27 cellular contexts compared by ENCODE assay signal in genomic region chr17:76255801-76256429, GRCh38. TPM values are rescaled to one million over a fixed set of nuclear protein-coding genes. Genes with fewer than 3 reads are reported as not detected.
DNase-seq lines count a peak whose midpoint lies in the region; TF ChIP-seq lines count a peak whose summit lies in the region.
"Had no signal": no experiment of that assay in that cellular context is flagged by ENCODE, and none has a peak within 500 bp of the region (broad histone marks: within the 10 kb centered on the region; RNA-seq: fewer than 3 reads in every experiment).

No MANE protein-coding gene starts in this region.

- no peak overlapping the region for H2BK120ac ChIP-seq in H9 (ENCODE audit: low read depth, low read length, poor library complexity, severe bottlenecking)

- no peak overlapping the region for H4K8ac ChIP-seq in H9 (replicated peaks; ENCODE audit: insufficient read length, low read depth, low read length)

- CTCF ChIA-PET in AG04450 (lab: Charles Lee), result no interaction called here
- CTCF ChIA-PET in activated CD4-positive, alpha-beta memory T cell treated with anti-CD3 and anti-CD28 coated beads for 36 hours (lab: Charles Lee), result interaction anchor here (0.6 to 4.9 kb wide), 5 partner anchors 9 to 24 kb away, joined by 3 to 20 read pairs (median 3); no protein-coding TSS in a partner anchor

- no peaks in the 10 kb centered on the region for H4K20me1 ChIP-seq in H9 (ENCODE audit: control insufficient read depth, insufficient read depth, insufficient read length)

- H2BK5ac ChIP-seq in H9 (ENCODE audit: insufficient read length, low read length), result no peak overlapping the region

- H3K27me3 ChIP-seq in AG04450 (ENCODE audit: control insufficient read depth, insufficient read depth, low read length) (no peaks in the 10 kb centered on the region), H9 (ENCODE audit: insufficient read depth, low read length) (no peaks in the 10 kb centered on the region)
- H3K27me3 ChIP-seq: BE2C, cardiac muscle cell, dorsolateral prefrontal cortex, stomach, uterus had no signal

- no peaks in the 10 kb centered on the region for H3K9me3 ChIP-seq in AG04450 (ENCODE audit: control insufficient read depth, insufficient read depth, low read length)
- H3K9me3 ChIP-seq in H9 (ENCODE audit: control insufficient read depth, low read depth, low read length), result no peaks in the 10 kb centered on the region
- H3K9me3 ChIP-seq: BE2C, stomach, uterus had no signal

- no peak overlapping the region for H3K14ac ChIP-seq in H9 (ENCODE audit: insufficient read depth, low read length)

- H2BK12ac ChIP-seq in H9 (ENCODE audit: insufficient read length, low read depth, low read length), result no peak overlapping the region

- H3K27me3 Mint-ChIP-seq in T-helper 2 cell treated with Interferon-gamma antibody and Interleukin-4, amounts not matched to agents 5 μg/mL and 100 μg/mL, for 36 hours (ENCODE audit: low read depth), result no peaks in the 10 kb centered on the region
- H3K27me3 Mint-ChIP-seq in activated CD4-positive, alpha-beta memory T cell treated with anti-CD3 and anti-CD28 coated beads for 36 hours, result no peaks in the 10 kb centered on the region
- H3K27me3 Mint-ChIP-seq in immature natural killer cell (ENCODE audit: low read depth in 3 of 3) (peaks cover 3 to 8% (median 3%) of the 10 kb centered on the region in 3 donors), H9 (ENCODE audit: low read depth) (no peaks in the 10 kb centered on the region; the same call in none of the 2 replicates)
- H3K27me3 Mint-ChIP-seq: activated B cell treated with CpG ODN at 0.5 μM for 24 hours, naive B cell had no signal

- H3K79me2 ChIP-seq in H9 (ENCODE audit: insufficient read depth, low read length), result no peaks in the 10 kb centered on the region
- H3K79me2 ChIP-seq: parathyroid adenoma had no signal

- no peak overlapping the region for H2BK15ac ChIP-seq in H9 (ENCODE audit: low read depth, low read length)

- TF ChIP-seq CTCF in AG04450 (IDR thresholded peaks at IDR 0.05; ENCODE audit: low read depth, low read length) (no peak), H9 (conservative IDR thresholded peaks at IDR 0.05) (no peak)

- no peak overlapping the region for H3K4ac ChIP-seq in H9 (ENCODE audit: low read depth, low read length)

- no CpG with 5 or more reads among the region's 6 CpGs for WGBS in H9 (ENCODE audit: extremely low coverage, insufficient read length, low lambda C conversion rate)

- peaks cover 44% of the 10 kb centered on the region for H3K4me1 Mint-ChIP-seq in T-helper 2 cell treated with Interferon-gamma antibody and Interleukin-4, amounts not matched to agents 5 μg/mL and 100 μg/mL, for 36 hours (ENCODE audit: low read depth)
- H3K4me1 Mint-ChIP-seq in activated CD4-positive, alpha-beta memory T cell treated with anti-CD3 and anti-CD28 coated beads for 36 hours (ENCODE audit: low read depth), result peaks cover 42% of the 10 kb centered on the region
- H3K4me1 Mint-ChIP-seq in immature natural killer cell, result peaks cover 42 to 46% of the 10 kb centered on the region in 2 donors
- peaks cover 8% of the 10 kb centered on the region in 2 experiments; a peak in 3 of 4 replicates for H3K4me1 Mint-ChIP-seq in H9

- H3K18ac ChIP-seq in H9 (ENCODE audit: insufficient read length, low read depth, low read length), result no peak overlapping the region

- no peak overlapping the region for H3T11ph ChIP-seq in H9 (ENCODE audit: low read length)

- no peak overlapping the region for H4K5ac ChIP-seq in H9 (ENCODE audit: insufficient read length, low read depth, low read length)

- no peak overlapping the region for H2BK20ac ChIP-seq in H9 (ENCODE audit: low read depth, low read length, poor library complexity, severe bottlenecking)

- H3K4me3 ChIP-seq in AG04450 (ENCODE audit: low read depth, low read length), result no peak overlapping the region
- H3K4me3 ChIP-seq: cardiac muscle cell, dorsolateral prefrontal cortex, stomach, uterus had no signal

- H4K91ac ChIP-seq in H9 (ENCODE audit: insufficient read length, low read depth, low read length), result no peak overlapping the region

- H3K23ac ChIP-seq in H9 (ENCODE audit: insufficient read length, low read depth, low read length), result no peak overlapping the region

- no peak overlapping the region for H3K27ac Mint-ChIP-seq in T-helper 2 cell treated with Interferon-gamma antibody and Interleukin-4, amounts not matched to agents 5 μg/mL and 100 μg/mL, for 36 hours
- H3K27ac Mint-ChIP-seq in activated CD4-positive, alpha-beta memory T cell treated with anti-CD3 and anti-CD28 coated beads for 36 hours, result peak overlapping the region; percentile 90
- peak overlapping the region in 5 of 6 donors; percentile 22 to 91 (median 86) for H3K27ac Mint-ChIP-seq in immature natural killer cell
- no peak overlapping the region for H3K27ac Mint-ChIP-seq in H9
- H3K27ac Mint-ChIP-seq: activated B cell treated with CpG ODN at 0.5 μM for 24 hours had no signal

- intact Hi-C loops in activated CD4-positive, alpha-beta memory T cell treated with anti-CD3 and anti-CD28 coated beads for 36 hours (cut with micrococcal nuclease), result loop anchor here (1.0 kb wide), 1 partner anchor 8 kb away; no protein-coding TSS in a partner anchor

- H3K9me3 Mint-ChIP-seq in T-helper 2 cell treated with Interferon-gamma antibody and Interleukin-4, amounts not matched to agents 5 μg/mL and 100 μg/mL, for 36 hours, result peaks cover 7% of the 10 kb centered on the region
- H3K9me3 Mint-ChIP-seq in activated CD4-positive, alpha-beta memory T cell treated with anti-CD3 and anti-CD28 coated beads for 36 hours, result peaks cover 3% of the 10 kb centered on the region
- peaks cover 0 to 4% (median 0%) of the 10 kb centered on the region in 6 donors for H3K9me3 Mint-ChIP-seq in immature natural killer cell
- peaks cover 0 to 2% of the 10 kb centered on the region in 2 experiments; a peak in 1 of 5 replicates for H3K9me3 Mint-ChIP-seq in H9
- H3K9me3 Mint-ChIP-seq: activated B cell treated with CpG ODN at 0.5 μM for 24 hours had no signal

- H3K56ac ChIP-seq in H9 (ENCODE audit: insufficient read length, low read depth, low read length), result no peak overlapping the region

- peaks cover 3% of the 10 kb centered on the region for H3K36me3 Mint-ChIP-seq in T-helper 2 cell treated with Interferon-gamma antibody and Interleukin-4, amounts not matched to agents 5 μg/mL and 100 μg/mL, for 36 hours (ENCODE audit: low read depth)
- H3K36me3 Mint-ChIP-seq in activated CD4-positive, alpha-beta memory T cell treated with anti-CD3 and anti-CD28 coated beads for 36 hours, result no peaks in the 10 kb centered on the region
- peaks cover 0 to 3% (median 0%) of the 10 kb centered on the region in 3 donors for H3K36me3 Mint-ChIP-seq in immature natural killer cell
- H3K36me3 Mint-ChIP-seq in H9 (ENCODE audit: insufficient read depth in 1 of 3, low read depth in 3 of 3), result peaks cover 0 to 3% (median 0%) of the 10 kb centered on the region in 3 experiments; a peak in 1 of 7 replicates
- H3K36me3 Mint-ChIP-seq: naive B cell had no signal

- no peak for DNase-seq in T-helper 2 cell treated with Interferon-gamma antibody and Interleukin-4, amounts not matched to agents 5 μg/mL and 100 μg/mL, for 36 hours (ENCODE audit: low spot score)
- DNase-seq in T-helper 2 cell, result no peak
- no peak for DNase-seq in AG04450 (ENCODE audit: low read depth, low spot score)
- peak; percentile 16 for DNase-seq in activated CD4-positive, alpha-beta memory T cell treated with anti-CD3 and anti-CD28 coated beads for 36 hours
- no peak for DNase-seq in immature natural killer cell
- no peak for DNase-seq in HCEC 1CT
- no peak for DNase-seq in NCI-H2227 (lab: John Stamatoyannopoulos, UW; ENCODE audit: unreplicated experiment)
- no peak for DNase-seq in H9
- DNase-seq: 8988T; activated B cell treated with CpG ODN at 0.5 μM for 24 hours; amniotic stem cell; BE2C; erythroblast; foreskin melanocyte; GF-D8; hypothalamus; naive B cell; NCI-H1417 treated with DMSO at 0.1 percent for 48 hours; NCI-H2171 treated with DMSO at 0.1 percent for 48 hours; NCI-H748 treated with DMSO at 0.1 percent for 48 hours; stimulated activated CD4-positive, alpha-beta T cell treated with anti-CD3 and anti-CD28 coated beads, Interleukin-2, amount 100 ng/mL, for 24 hours; stomach; uterus had no signal

- H3K4me1 ChIP-seq in H9 (ENCODE audit: insufficient read depth, low read length), result no peaks in the 10 kb centered on the region
- H3K4me1 ChIP-seq: BE2C, parathyroid adenoma, uterus had no signal

- no peaks in the 10 kb centered on the region for H3K23me2 ChIP-seq in H9 (ENCODE audit: insufficient read length, low read depth, low read length, poor library complexity, severe bottlenecking)

- H3K9ac ChIP-seq in H9 (ENCODE audit: extremely low read depth, insufficient read length, low read length), result no peak overlapping the region
- H3K9ac ChIP-seq: parathyroid adenoma had no signal

- no peak overlapping the region for H3K4me2 ChIP-seq in H9 (ENCODE audit: insufficient read depth, insufficient read length, low read length)

- no peak overlapping the region for H2AFZ ChIP-seq in H9 (ENCODE audit: low read length)
- H2AFZ ChIP-seq: parathyroid adenoma had no signal

- H2AK5ac ChIP-seq in H9 (ENCODE audit: insufficient read length, low read length), result no peak overlapping the region

- peak overlapping the region; percentile 28 for H3K4me3 Mint-ChIP-seq in T-helper 2 cell treated with Interferon-gamma antibody and Interleukin-4, amounts not matched to agents 5 μg/mL and 100 μg/mL, for 36 hours
- H3K4me3 Mint-ChIP-seq in activated CD4-positive, alpha-beta memory T cell treated with anti-CD3 and anti-CD28 coated beads for 36 hours, result peak overlapping the region; percentile 68
- H3K4me3 Mint-ChIP-seq in immature natural killer cell, result peak overlapping the region in 2 of 5 donors; percentile 60 to 70
- no peak overlapping the region for H3K4me3 Mint-ChIP-seq in H9
- H3K4me3 Mint-ChIP-seq: activated B cell treated with CpG ODN at 0.5 μM for 24 hours had no signal

- no peaks in the 10 kb centered on the region for H3K79me1 ChIP-seq in H9 (ENCODE audit: insufficient read depth, low read depth, low read length, poor library complexity, severe bottlenecking)

- POLR2A ChIA-PET in AG04450 (lab: Yijun Ruan, JAX), result no interaction called here
- POLR2A ChIA-PET in activated CD4-positive, alpha-beta memory T cell treated with anti-CD3 and anti-CD28 coated beads for 36 hours (lab: Charles Lee), result interaction anchor here (0.9 to 3.1 kb wide), 6 partner anchors 9 to 110 kb away, joined by 3 to 26 read pairs (median 6); partner anchors contain the start of gene UBALD2

- H3K27ac ChIP-seq in AG04450 (ENCODE audit: low read depth, low read length), result peak overlapping the region; percentile 11
- no peak overlapping the region for H3K27ac ChIP-seq in H9 (ENCODE audit: insufficient read length, low read depth, low read length)
- H3K27ac ChIP-seq: cardiac muscle cell, dorsolateral prefrontal cortex, parathyroid adenoma, stomach, uterus had no signal

RNA-seq across cellular contexts. Expression of gene UBALD2, which starts 9.2 kb away (rescaled TPM):
- polyA plus RNA-seq in AG04450 (2011; rRNA removed) (16.3 and 18.1 TPM in 2 replicates), immature natural killer cell (1 to 10 TPM; 1.5 to 4.5 (median 3.9) TPM)
- polyA minus RNA-seq in AG04450 (2011; rRNA and poly(A)+ RNA removed), result 4.4 and 5.2 TPM in 2 replicates
- 100 to 1,000 TPM; 317 TPM for total RNA-seq in activated CD4-positive, alpha-beta memory T cell treated with anti-CD3 and anti-CD28 coated beads for 36 hours
- total RNA-seq in H9 (2021), result 25.8 and 26.7 TPM in 2 replicates

RNA-seq across cellular contexts. Expression of gene RNF157, which starts 15.6 kb away (rescaled TPM):
- polyA plus RNA-seq in AG04450 (2011; rRNA removed), result 1.6 and 1.8 TPM in 2 replicates
- 2.3 and 3.0 TPM in 2 replicates for polyA minus RNA-seq in AG04450 (2011; rRNA and poly(A)+ RNA removed)
- total RNA-seq in activated CD4-positive, alpha-beta memory T cell treated with anti-CD3 and anti-CD28 coated beads for 36 hours, result 10 to 100 TPM; 25.4 to 28.0 TPM
- polyA plus RNA-seq in immature natural killer cell, result 1 to 10 TPM in 2 of 3 donors, under 1 TPM in 1; 0.69 to 3.0 (median 1.2) TPM
- 7.7 and 9.9 TPM in 2 replicates for total RNA-seq in H9 (2021)
- polyA plus RNA-seq: keratinocyte had no signal

RNA-seq across cellular contexts. Expression of gene QRICH2, which starts 52.2 kb away (rescaled TPM):
- polyA plus RNA-seq in AG04450 (2011; rRNA removed) (1.1 and 1.2 TPM in 2 replicates), immature natural killer cell (under 1 TPM in 1 of 3 donors, not detected in 2; 0.28 TPM)
- 3.5 and 4.0 TPM in 2 replicates for polyA minus RNA-seq in AG04450 (2011; rRNA and poly(A)+ RNA removed)
- total RNA-seq in activated CD4-positive, alpha-beta memory T cell treated with anti-CD3 and anti-CD28 coated beads for 36 hours, result 1 to 10 TPM; 1.0 to 1.1 TPM
- 2.2 and 3.2 TPM in 2 replicates for total RNA-seq in H9 (2021)

Comparison
In these comparisons a context has a peak if more than half of its experiments do, and no peak if none do; other contexts are left out.
1. H3K27ac Mint-ChIP-seq: peak in activated CD4-positive, alpha-beta memory T cell treated with anti-CD3 and anti-CD28 coated beads for 36 hours (single experiment) and immature natural killer cell (5 of 6); none in T-helper 2 cell treated with Interferon-gamma antibody and Interleukin-4, amounts not matched to agents 5 μg/mL and 100 μg/mL, for 36 hours (single experiment) and H9 (0 of 3).
2. H3K4me3 Mint-ChIP-seq: peak in T-helper 2 cell treated with Interferon-gamma antibody and Interleukin-4, amounts not matched to agents 5 μg/mL and 100 μg/mL, for 36 hours (single experiment) and activated CD4-positive, alpha-beta memory T cell treated with anti-CD3 and anti-CD28 coated beads for 36 hours (single experiment); none in H9 (0 of 2).
3. RNA of gene UBALD2, which starts 9.2 kb away (total RNA-seq): 317 TPM in activated CD4-positive, alpha-beta memory T cell treated with anti-CD3 and anti-CD28 coated beads for 36 hours; 25.8 to 26.7 TPM in H9; every median in the first group is over 10 times any median in the second.